30 cellular contexts compared by ENCODE assay signal in the genomic region with DNA sequence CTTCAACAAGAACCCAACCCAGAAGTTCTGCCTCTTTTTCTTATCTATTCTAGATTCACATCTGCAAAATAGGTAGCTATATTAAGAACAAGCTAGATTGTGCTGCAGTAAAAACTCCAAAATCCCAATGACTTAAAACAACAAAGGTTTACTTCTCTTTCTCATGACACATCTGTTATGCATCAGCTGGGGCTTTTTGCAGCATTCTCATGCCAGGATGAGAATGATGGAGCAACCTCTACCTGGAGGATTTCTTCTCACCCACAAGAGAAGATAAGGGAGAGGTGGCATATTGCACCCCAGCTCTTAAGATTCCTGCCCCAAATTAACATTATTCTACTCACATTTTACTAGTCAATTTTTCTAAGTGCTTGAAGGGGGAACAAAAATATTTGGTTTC.
"Had no signal": no experiment of that assay in that cellular context is flagged by ENCODE, and none has a peak within 500 bp of the region (broad histone marks: within the 10 kb centered on the region; RNA-seq: fewer than 3 reads in every experiment).

No MANE protein-coding gene starts in this region.

- ATAC-seq: mucosa of descending colon; naive thymus-derived CD4-positive, alpha-beta T cell; natural killer cell treated with Interleukin-12 subunit alpha and Interleukin-12 subunit beta and Interleukin-15 and Interleukin-18, amount 100 ng/mL, for 72 hours; pancreas; right cardiac atrium; sciatic nerve; stimulated activated naive B cell treated with anti-CD40 and anti-IgM and Interleukin-4, amounts not matched to agents 10 μg/mL and 1 μg/mL and 100 μg/mL, for 72 hours; stimulated activated naive CD8-positive, alpha-beta T cell treated with anti-CD3 and anti-CD28 coated beads, Interleukin-15, Interleukin-2, amounts not matched to agents 100 U/mL and 50 U/mL, for 24 hours had no signal

- H3K27me3 Mint-ChIP-seq: memory B cell; natural killer cell treated with Interleukin-12 subunit alpha and Interleukin-12 subunit beta and Interleukin-15 and Interleukin-18, amount 100 ng/mL, for 72 hours; stimulated activated naive B cell treated with anti-CD40 and anti-IgM and Interleukin-4, amounts not matched to agents 10 μg/mL and 1 μg/mL and 100 μg/mL, for 72 hours had no signal

- H3K4me1 ChIP-seq: left ventricle myocardium inferior, pancreas, prostate gland, stomach, testis, transverse colon had no signal

- H3K36me3 Mint-ChIP-seq: memory B cell; naive thymus-derived CD4-positive, alpha-beta T cell; natural killer cell treated with Interleukin-12 subunit alpha and Interleukin-12 subunit beta and Interleukin-15 and Interleukin-18, amount 100 ng/mL, for 72 hours; stimulated activated naive B cell treated with anti-CD40 and anti-IgM and Interleukin-4, amounts not matched to agents 10 μg/mL and 1 μg/mL and 100 μg/mL, for 72 hours had no signal

- H3K27me3 ChIP-seq: pancreas, stomach, testis, thyroid gland, transverse colon, upper lobe of left lung, vagina had no signal

- H3K4me3 ChIP-seq: left ventricle myocardium inferior, lung, mucosa of descending colon, pancreas, prostate gland, skin epidermis, stomach, testis, thyroid gland, transverse colon, upper lobe of left lung, vagina had no signal

- H3K36me3 ChIP-seq: left ventricle myocardium inferior, pancreas, prostate gland, stomach, thyroid gland, transverse colon, upper lobe of left lung, vagina had no signal

- H3K27ac Mint-ChIP-seq: immature natural killer cell; memory B cell; naive thymus-derived CD4-positive, alpha-beta T cell; natural killer cell treated with Interleukin-12 subunit alpha and Interleukin-12 subunit beta and Interleukin-15 and Interleukin-18, amount 100 ng/mL, for 72 hours; stimulated activated naive B cell treated with anti-CD40 and anti-IgM and Interleukin-4, amounts not matched to agents 10 μg/mL and 1 μg/mL and 100 μg/mL, for 72 hours had no signal

- H3K4me1 Mint-ChIP-seq: immature natural killer cell; memory B cell; naive thymus-derived CD4-positive, alpha-beta T cell; stimulated activated naive B cell treated with anti-CD40 and anti-IgM and Interleukin-4, amounts not matched to agents 10 μg/mL and 1 μg/mL and 100 μg/mL, for 72 hours had no signal

- H3K27ac ChIP-seq: left ventricle myocardium inferior, pancreas, prostate gland, stomach, testis, thyroid gland, transverse colon, upper lobe of left lung, vagina had no signal

- DNase-seq: immature natural killer cell; kidney; left ventricle myocardium inferior; midbrain; mucosa of descending colon; naive thymus-derived CD4-positive, alpha-beta T cell; nucleus accumbens; pancreas; posterior cingulate gyrus; retina; right cardiac atrium; stimulated activated CD4-positive, alpha-beta T cell treated with anti-CD3 and anti-CD28 coated beads, Interleukin-12 subunit alpha, Interleukin-12 subunit beta, amount 100 ng/mL, for 4 hours; stimulated activated CD4-positive, alpha-beta T cell treated with anti-CD3 and anti-CD28 coated beads, Interleukin-15, amount 100 ng/mL, for 24 hours; stimulated activated CD4-positive, alpha-beta T cell treated with anti-CD3 and anti-CD28 coated beads, Interleukin-2, amount 100 ng/mL, for 24 hours; stimulated activated CD4-positive, alpha-beta T cell treated with anti-CD3 and anti-CD28 coated beads, Interleukin-4, amount 100 ng/mL, for 1 hour; stimulated activated naive B cell treated with anti-CD40 and anti-IgM and Interleukin-4, amounts not matched to agents 10 μg/mL and 1 μg/mL and 100 μg/mL, for 72 hours; stimulated activated naive CD8-positive, alpha-beta T cell treated with anti-CD3 and anti-CD28 coated beads, Interleukin-15, Interleukin-2, amounts not matched to agents 100 U/mL and 50 U/mL, for 24 hours; stomach; testis; thyroid gland; transverse colon; upper lobe of left lung had no signal

- H3K9me3 Mint-ChIP-seq: neural crest cell; stimulated activated naive B cell treated with anti-CD40 and anti-IgM and Interleukin-4, amounts not matched to agents 10 μg/mL and 1 μg/mL and 100 μg/mL, for 72 hours had no signal

- H3K9me3 ChIP-seq: left ventricle myocardium inferior, mucosa of descending colon, pancreas, prostate gland, stomach, testis, thyroid gland, transverse colon, upper lobe of left lung, vagina had no signal

- H3K4me3 Mint-ChIP-seq: immature natural killer cell; memory B cell; naive thymus-derived CD4-positive, alpha-beta T cell; natural killer cell treated with Interleukin-12 subunit alpha and Interleukin-12 subunit beta and Interleukin-15 and Interleukin-18, amount 100 ng/mL, for 72 hours; neural crest cell; stimulated activated naive B cell treated with anti-CD40 and anti-IgM and Interleukin-4, amounts not matched to agents 10 μg/mL and 1 μg/mL and 100 μg/mL, for 72 hours had no signal
